8 cellular contexts compared by ENCODE assay signal in the genomic region with DNA sequence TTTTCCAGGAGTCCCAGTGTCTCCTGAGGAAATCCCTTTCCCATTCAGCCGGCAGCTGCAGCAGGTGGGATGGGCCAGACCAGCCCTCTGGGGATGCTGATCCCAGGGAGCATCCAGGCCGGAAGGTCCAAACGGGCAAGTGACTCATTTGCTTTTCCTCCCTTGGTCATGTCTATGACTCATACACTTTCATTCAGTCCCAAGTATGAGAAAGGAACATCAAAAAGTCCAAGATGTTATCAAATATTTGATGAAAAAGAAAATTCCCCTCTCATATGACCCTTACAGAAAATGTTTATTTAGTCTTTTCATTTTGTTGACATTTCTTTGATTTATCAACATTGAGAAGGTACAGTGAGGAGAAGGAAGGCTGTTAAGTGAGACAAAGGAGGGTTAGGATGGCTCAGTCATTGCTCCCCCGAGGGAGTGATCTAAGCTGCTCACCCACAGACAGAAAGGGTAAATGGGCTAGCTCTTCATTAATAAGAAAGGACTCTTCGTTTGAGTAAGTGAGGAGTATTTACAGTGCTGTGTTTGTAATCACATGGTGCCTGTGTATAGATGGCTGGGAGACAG.
DNase-seq lines count a peak whose midpoint lies in the region; ATAC-seq and TF ChIP-seq lines count a peak whose summit lies in the region.

No MANE protein-coding gene starts in this region.

- no peak for TF ChIP-seq CTCF in mucosa of descending colon (IDR thresholded peaks at IDR 0.05)

- intact Hi-C loops in mucosa of descending colon (cut with DNase I, micrococcal nuclease), result no loop called here

- H3K4me3 ChIP-seq in MG63 (no peak overlapping the region), mucosa of descending colon (no peak overlapping the region)

- H3K4me1 ChIP-seq in mucosa of descending colon (ENCODE audit: low read depth), result no peaks in the 10 kb centered on the region

- no peaks in the 10 kb centered on the region for H3K9me3 ChIP-seq in MG63
- H3K9me3 ChIP-seq in mucosa of descending colon, result no peaks in the 10 kb centered on the region

- H3K36me3 ChIP-seq in MG63 (no peaks in the 10 kb centered on the region), mucosa of descending colon (ENCODE audit: low read depth) (no peaks in the 10 kb centered on the region)

- peak; percentile 92 for DNase-seq in AG20443 (ENCODE audit: low spot score)
- peak; percentile 93 for DNase-seq in MG63
- peak; percentile 23 for DNase-seq in dedifferentiated amniotic fluid mesenchymal stem cell (ENCODE audit: extremely low spot score)
- peak in 2 of 3 donors; percentile 7 to 54 for DNase-seq in mucosa of descending colon
- no peak for DNase-seq in HuH-7 (ENCODE audit: low spot score)
- DNase-seq in DMS79 (lab: John Stamatoyannopoulos, UW), result no peak

- H3K27me3 ChIP-seq in MG63, result no peaks in the 10 kb centered on the region

- ATAC-seq in mucosa of descending colon (peak; percentile 72), HG02938 (IDR thresholded peaks at IDR 0.05; ENCODE audit: unreplicated experiment) (no peak), GM21423 (IDR thresholded peaks at IDR 0.05; ENCODE audit: unreplicated experiment) (no peak)

Comparison
In these comparisons a context has a peak if more than half of its experiments do, and no peak if none do; other contexts are left out.
1. DNase-seq: peak in AG20443 (single experiment), MG63 (single experiment), dedifferentiated amniotic fluid mesenchymal stem cell (single experiment) and mucosa of descending colon (2 of 3); none in HuH-7 (single experiment) and DMS79 (single experiment).